ENCODE assay signal across 8 cellular contexts in genomic region chr9:125705893-125706292, GRCh38. TPM values are rescaled to one million over a fixed set of nuclear protein-coding genes. Genes with fewer than 3 reads are reported as not detected.
DNase-seq lines count a peak whose midpoint lies in the region; ATAC-seq, FAIRE-seq and TF ChIP-seq lines count a peak whose summit lies in the region.

No MANE protein-coding gene starts in this region.

- TF ChIP-seq EP300 in GM12878 (IDR thresholded peaks at IDR 0.05; ENCODE audit: borderline replicate concordance in 1 of 2, control insufficient read depth in 1 of 2, low read depth in 2 of 2, low read length in 2 of 2), result no peak

- peak overlapping the region; percentile 80 for H3K9ac ChIP-seq in GM12878 (ENCODE audit: control insufficient read depth, insufficient read depth, low read length)
- H3K9ac ChIP-seq in mesenchymal stem cell (ENCODE audit: low read length), result peak overlapping the region; percentile 94

- no peak overlapping the region for H3K18ac ChIP-seq in mesenchymal stem cell (ENCODE audit: low read depth in 1 of 2, low read length in 2 of 2)

- no peaks in the 10 kb centered on the region for H4K20me1 ChIP-seq in GM12878 (ENCODE audit: control insufficient read depth, insufficient read depth)

- intact Hi-C loops in heart left ventricle (cut with DNase I) (loop anchor here in 4 of 10 donors (2.0 to 5.0 kb wide), 2 partner anchors 41 kb away; partner anchors contain the start of gene PBX3 (in 4 of the 4)), Right ventricle myocardium inferior (cut with DNase I) (loop anchor here (5.0 kb wide), 1 partner anchor 41 kb away; the partner anchor contains the start of gene PBX3), GM12878 (cut with micrococcal nuclease; ENCODE audit: unreplicated experiment) (no loop called here)

- H2AFZ ChIP-seq in GM12878 (ENCODE audit: control insufficient read depth, low read depth, low read length) (no peak overlapping the region), mesenchymal stem cell (ENCODE audit: low read depth, low read length) (no peak overlapping the region)

- H3K4me2 ChIP-seq in GM12878 (ENCODE audit: control insufficient read depth, insufficient read depth), result peak overlapping the region; percentile 56
- H3K4me2 ChIP-seq in mesenchymal stem cell (ENCODE audit: low read length, poor library complexity, severe bottlenecking), result peak overlapping the region; percentile 85

- no peak overlapping the region for H3K4ac ChIP-seq in mesenchymal stem cell (ENCODE audit: low read depth in 1 of 2, low read length in 2 of 2)

- no TSS peak for BruUV-seq in GM12878 (replicated peaks; lab: Mats Ljungman, UMichigan)

- TF ChIP-seq CTCF in heart left ventricle (IDR thresholded peaks at IDR 0.05) (no peak), GM12878 (IDR thresholded peaks at IDR 0.05 in 2 of 3, conservative IDR thresholded peaks at IDR 0.05 in 1 of 3; ENCODE audit: control insufficient read depth in 2 of 3, extremely low read depth in 1 of 3, insufficient read depth in 1 of 3, low read depth in 3 of 3, low read length in 3 of 3) (no peak)

- POLR2A ChIA-PET in GM12878 (lab: Charles Lee), result interaction anchor here (0.7 to 7.8 kb wide), 10 partner anchors 40 to 145 kb away, joined by 3 to 105 read pairs (median 7); no protein-coding TSS in a partner anchor

- H4K91ac ChIP-seq in mesenchymal stem cell (ENCODE audit: low read length), result no peak overlapping the region

- in situ Hi-C loops in GM12878 (cut with MboI), result no loop called here

- H3K79me1 ChIP-seq in mesenchymal stem cell (replicated peaks; ENCODE audit: low read length, poor library complexity, severe bottlenecking), result peaks cover 15% of the 10 kb centered on the region

- 80 to 88% (median 84%) methylated on average over 4 of the region's 4 CpGs for WGBS in heart left ventricle, 4 donors
- 33% methylated on average over 4 of the region's 4 CpGs for WGBS in GM12878 (ENCODE audit: insufficient coverage, insufficient replicate concordance, low lambda C conversion rate, missing lambda C conversion rate)
- 76% methylated on average over 3 of the region's 4 CpGs for WGBS in mesenchymal stem cell
- 80% methylated on average over 4 of the region's 4 CpGs for WGBS in urinary bladder

- peak overlapping the region; percentile 73 for H2AK5ac ChIP-seq in mesenchymal stem cell (ENCODE audit: low read length, severe bottlenecking)

- no peak for FAIRE-seq in GM12878 (lab: Jason Lieb, UNC)
- FAIRE-seq in GM12892 (lab: Jason Lieb, UNC), result no peak

- H3K23ac ChIP-seq in mesenchymal stem cell (ENCODE audit: low read length in 2 of 2), result no peak overlapping the region

- peak overlapping the region in 10 of 12 donors; percentile 68 to 100 (median 97) for H3K4me3 ChIP-seq in heart left ventricle
- H3K4me3 ChIP-seq in GM12878, result peak overlapping the region; percentile 90
- H3K4me3 ChIP-seq in mesenchymal stem cell (ENCODE audit: insufficient read depth in 1 of 2, low read depth in 1 of 2, low read length in 2 of 2), result peak overlapping the region in 1 of 2 experiments; percentile 93
- peak overlapping the region; percentile 77 for H3K4me3 ChIP-seq in urinary bladder (ENCODE audit: low read depth, low read length)

- peaks cover 62% of the 10 kb centered on the region for H3K79me2 ChIP-seq in GM12878 (ENCODE audit: control insufficient read depth, insufficient read depth, low read length)

- SMC1A ChIA-PET in GM12878 (lab: Charles Lee; ENCODE audit: uncharacterized antibody, unreplicated experiment), result interaction anchor here (0.9 to 11.7 kb wide), 9 partner anchors 9 to 193 kb away, joined by 3 to 185 read pairs (median 5); no protein-coding TSS in a partner anchor

- RAD21 ChIA-PET in GM12878 (lab: Charles Lee; ENCODE audit: unreplicated experiment), result interaction anchor here (1.0 to 10.4 kb wide), 12 partner anchors 25 to 193 kb away, joined by 3 to 151 read pairs (median 10); no protein-coding TSS in a partner anchor

- no peak overlapping the region for H2BK5ac ChIP-seq in mesenchymal stem cell (ENCODE audit: low read depth, low read length, poor library complexity, severe bottlenecking)

- no peak overlapping the region for H3K14ac ChIP-seq in mesenchymal stem cell (ENCODE audit: low read length in 2 of 2)

- H2BK15ac ChIP-seq in mesenchymal stem cell (ENCODE audit: low read depth, poor library complexity, severe bottlenecking), result no peak overlapping the region

- DNase-seq in heart left ventricle, result no peak
- DNase-seq in Right ventricle myocardium inferior (ENCODE audit: missing footprints), result no peak
- DNase-seq in GM12878 (ENCODE audit: low read depth, low spot score), result no peak
- no peak for DNase-seq in mesenchymal stem cell
- DNase-seq in GM12892 (ENCODE audit: insufficient read length), result no peak
- DNase-seq in NCI-H2107 (lab: John Stamatoyannopoulos, UW), result no peak

- H3K4me1 ChIP-seq in heart left ventricle (peaks cover 0 to 34% (median 20%) of the 10 kb centered on the region in 12 donors), GM12878 (ENCODE audit: control insufficient read depth, insufficient read depth, low read length) (peaks cover 17% of the 10 kb centered on the region), mesenchymal stem cell (ENCODE audit: control insufficient read depth, insufficient read depth, low read depth, low read length) (peaks cover 3% of the 10 kb centered on the region), urinary bladder (ENCODE audit: insufficient read depth) (peaks cover 3% of the 10 kb centered on the region)

- no peak for TF ChIP-seq POLR2A in heart left ventricle (IDR thresholded peaks at IDR 0.05)
- TF ChIP-seq POLR2A in GM12878 (IDR thresholded peaks at IDR 0.05; ENCODE audit: low read depth, low read length), result no peak
- TF ChIP-seq POLR2A in GM12892 (IDR thresholded peaks at IDR 0.05; ENCODE audit: low read depth, low read length), result no peak

- H3K9me3 ChIP-seq in heart left ventricle (no peaks in the 10 kb centered on the region), GM12878 (replicated peaks; ENCODE audit: control insufficient read depth, insufficient read depth, low read length) (no peaks in the 10 kb centered on the region), mesenchymal stem cell (ENCODE audit: control insufficient read depth, low read length) (no peaks in the 10 kb centered on the region)

- H3K36me3 ChIP-seq in heart left ventricle (no peaks in the 10 kb centered on the region), GM12878 (ENCODE audit: control insufficient read depth in 2 of 2, insufficient read depth in 2 of 2, low read length in 1 of 2) (no peaks in the 10 kb centered on the region), mesenchymal stem cell (ENCODE audit: control insufficient read depth in 1 of 2, insufficient read depth in 2 of 2, low read depth in 1 of 2, low read length in 2 of 2) (peaks cover 0 to 7% of the 10 kb centered on the region in 2 experiments), urinary bladder (ENCODE audit: insufficient read depth) (no peaks in the 10 kb centered on the region)

- H4K8ac ChIP-seq in mesenchymal stem cell (ENCODE audit: low read length), result peak overlapping the region; percentile 59

- no peak overlapping the region for H2BK12ac ChIP-seq in mesenchymal stem cell (ENCODE audit: low read length in 2 of 2)

- H3K27ac ChIP-seq in heart left ventricle, result no peak overlapping the region
- peak overlapping the region; percentile 69 for H3K27ac ChIP-seq in GM12878 (ENCODE audit: control insufficient read depth, insufficient read depth)
- H3K27ac ChIP-seq in mesenchymal stem cell (ENCODE audit: low read length, poor library complexity, severe bottlenecking), result no peak overlapping the region
- H3K27ac ChIP-seq in urinary bladder (ENCODE audit: low read depth), result no peak overlapping the region

- TF ChIP-seq RAD21 in GM12878 (IDR thresholded peaks at IDR 0.05; ENCODE audit: insufficient read depth, low read depth, low read length), result no peak

- no peaks in the 10 kb centered on the region for H3K27me3 ChIP-seq in heart left ventricle
- no peaks in the 10 kb centered on the region for H3K27me3 ChIP-seq in GM12878 (replicated peaks in 1 of 2; ENCODE audit: control insufficient read depth in 2 of 2, insufficient read depth in 2 of 2, low read length in 1 of 2)
- H3K27me3 ChIP-seq in mesenchymal stem cell (ENCODE audit: control insufficient read depth in 1 of 2, insufficient read depth in 1 of 2, low read length in 2 of 2), result no peaks in the 10 kb centered on the region

- ATAC-seq in heart left ventricle, result no peak
- no peak for ATAC-seq in Right ventricle myocardium inferior
- ATAC-seq in GM12878, result no peak
- no peak for ATAC-seq in HG02852 (IDR thresholded peaks at IDR 0.05; ENCODE audit: unreplicated experiment)

- CTCF ChIA-PET in GM12878 (lab: Yijun Ruan, JAX), result interaction anchor here (1.0 to 1.5 kb wide), 4 partner anchors 18 to 71 kb away, joined by 3 to 5 read pairs (median 4); no protein-coding TSS in a partner anchor

- H2BK120ac ChIP-seq in mesenchymal stem cell (ENCODE audit: low read depth, low read length), result no peak overlapping the region

RNA-seq across cellular contexts. Expression of gene MAPKAP1, which starts 1.1 kb away (rescaled TPM):
- total RNA-seq in heart left ventricle (100 to 1,000 TPM in 7 of 9 donors, 10 to 100 TPM in 2; 76.2 to 145 (median 113) TPM), Right ventricle myocardium inferior (122 TPM), GM12878 (2014; rRNA removed) (106 and 126 TPM in 2 replicates), GM12878 (2014; rRNA removed; fragmentation: Illumina TruSeq; extraction: Trizol) (78.0 and 83.0 TPM in 2 replicates), GM12878 (2021) (98.0 and 107 TPM in 2 replicates), urinary bladder (61.4 TPM)
- polyA plus RNA-seq in heart left ventricle (100 to 1,000 TPM; 124 to 141 TPM), GM12878 (2011; rRNA removed) (159 and 188 TPM in 2 replicates), GM12878 (2014; fragmentation: Illumina TruSeq; extraction: Trizol) (111 and 113 TPM in 2 replicates), GM12878 (2014; fragmentation: Nextera tagmentation; extraction: Ambion mirVana) (10 to 100 TPM in 1 of 2 experiments, 1 to 10 TPM in 1; 5.1 to 11.7 TPM), GM12878 (2014; rRNA removed) (94.5 and 109 TPM in 2 replicates), GM12878 (2016; fragmentation: Nextera tagmentation; extraction: Ambion mirVana) (100 to 1,000 TPM; 102 to 111 TPM), urinary bladder (97.6 TPM)
- total RNA-seq in GM12878 (2013; cell fraction: nucleolus; rRNA removed), result 256 and 276 TPM in 2 replicates
- polyA plus RNA-seq in GM12878 (2011; ENCODE audit: low read depth), result 45.0 TPM
- 130 and 173 TPM in 2 replicates for polyA plus RNA-seq in GM12878 (2011; cell fraction: cytosol; rRNA removed)
- polyA plus RNA-seq in GM12878 (2011; cell fraction: nucleus; rRNA removed), result 145 and 148 TPM in 2 replicates
- polyA plus RNA-seq in GM12878 (2012), result 56.7 and 64.6 TPM in 2 replicates
- polyA minus RNA-seq in GM12878 (2011; rRNA and poly(A)+ RNA removed), result 175 and 230 TPM in 2 replicates
- 27.7 and 30.5 TPM in 2 replicates for polyA minus RNA-seq in GM12878 (2011; cell fraction: cytosol; rRNA and poly(A)+ RNA removed)
- 143 and 252 TPM in 2 replicates for polyA minus RNA-seq in GM12878 (2011; cell fraction: nucleus; rRNA and poly(A)+ RNA removed)
- polyA plus RNA-seq in mesenchymal stem cell (2013, experiment 1 of 2), result 73.7 TPM
- 78.3 TPM for polyA plus RNA-seq in mesenchymal stem cell (2013, experiment 2 of 2)
- 74.3 TPM for polyA plus RNA-seq in GM12892 (2012; ENCODE audit: missing spikeins)

RNA-seq across cellular contexts. Expression of gene PBX3, which starts 41.3 kb away (rescaled TPM):
- 10 to 100 TPM; 46.2 to 76.1 (median 59.5) TPM for total RNA-seq in heart left ventricle
- 10 to 100 TPM; 14.8 to 38.8 TPM for polyA plus RNA-seq in heart left ventricle
- 49.4 TPM for total RNA-seq in Right ventricle myocardium inferior
- total RNA-seq in GM12878 (2013; cell fraction: nucleolus; rRNA removed), result 530 and 531 TPM in 2 replicates
- total RNA-seq in GM12878 (2014; rRNA removed), result 22.9 and 24.5 TPM in 2 replicates
- 21.3 and 23.3 TPM in 2 replicates for total RNA-seq in GM12878 (2014; rRNA removed; fragmentation: Illumina TruSeq; extraction: Trizol)
- total RNA-seq in GM12878 (2021), result 33.4 and 34.6 TPM in 2 replicates
- polyA plus RNA-seq in GM12878 (2011; ENCODE audit: low read depth), result 20.7 TPM
- polyA plus RNA-seq in GM12878 (2011; rRNA removed), result 146 and 184 TPM in 2 replicates
- 71.8 and 77.9 TPM in 2 replicates for polyA plus RNA-seq in GM12878 (2011; cell fraction: cytosol; rRNA removed)
- polyA plus RNA-seq in GM12878 (2011; cell fraction: nucleus; rRNA removed), result 159 and 168 TPM in 2 replicates
- 26.8 and 29.0 TPM in 2 replicates for polyA plus RNA-seq in GM12878 (2012)
- 21.5 and 26.9 TPM in 2 replicates for polyA plus RNA-seq in GM12878 (2014; fragmentation: Illumina TruSeq; extraction: Trizol)
- polyA plus RNA-seq in GM12878 (2014; fragmentation: Nextera tagmentation; extraction: Ambion mirVana), result 1 to 10 TPM; 6.7 to 9.1 TPM
- 27.6 and 38.2 TPM in 2 replicates for polyA plus RNA-seq in GM12878 (2014; rRNA removed)
- 10 to 100 TPM in 1 of 2 experiments, 1 to 10 TPM in 1; 9.5 to 13.3 TPM for polyA plus RNA-seq in GM12878 (2016; fragmentation: Nextera tagmentation; extraction: Ambion mirVana)
- 168 and 196 TPM in 2 replicates for polyA minus RNA-seq in GM12878 (2011; rRNA and poly(A)+ RNA removed)
- polyA minus RNA-seq in GM12878 (2011; cell fraction: cytosol; rRNA and poly(A)+ RNA removed), result 48.8 and 54.7 TPM in 2 replicates
- polyA minus RNA-seq in GM12878 (2011; cell fraction: nucleus; rRNA and poly(A)+ RNA removed), result 771 and 1,558 TPM in 2 replicates
- 34.6 TPM for polyA plus RNA-seq in mesenchymal stem cell (2013, experiment 1 of 2)
- polyA plus RNA-seq in mesenchymal stem cell (2013, experiment 2 of 2), result 36.1 TPM
- total RNA-seq in urinary bladder, result 137 TPM
- polyA plus RNA-seq in urinary bladder, result 39.1 TPM
- polyA plus RNA-seq in GM12892 (2012; ENCODE audit: missing spikeins), result 25.3 TPM
